Comparison of ENCODE assay signal across 2 cellular contexts in genomic region chr13:35470671-35471465, GRCh38.
TF ChIP-seq lines count a peak whose summit lies in the region.

No MANE protein-coding gene starts in this region.

TF ChIP-seq in liver, 16 proteins besides CTCF, POLR2A, EP300 and RAD21 (continued from another document):
- TF ChIP-seq MAX (IDR thresholded peaks at IDR 0.05) = no peak

TF ChIP-seq in HepG2, 621 proteins besides CTCF, POLR2A, EP300 and RAD21 (continued from another document):
- no peak for TF ChIP-seq SNRNP70 (IDR thresholded peaks at IDR 0.05; ENCODE audit: low read depth, low read length)
- TF ChIP-seq ZNF879 (CRISPR knock-in tag; IDR thresholded peaks at IDR 0.05) = no peak
